Comparison of ENCODE assay signal across 18 cellular contexts in genomic region chr5:150530423-150530822, GRCh38. TPM values are rescaled to one million over a fixed set of nuclear protein-coding genes. Genes with fewer than 3 reads are reported as not detected.
DNase-seq lines count a peak whose midpoint lies in the region; ATAC-seq and TF ChIP-seq lines count a peak whose summit lies in the region.
"Had no signal": no experiment of that assay in that cellular context is flagged by ENCODE, and none has a peak within 500 bp of the region (broad histone marks: within the 10 kb centered on the region; RNA-seq: fewer than 3 reads in every experiment).

No MANE protein-coding gene starts in this region.

- intact Hi-C loops in cardiac septum (cut with DNase I): no loop called here
- intact Hi-C loops in dorsolateral prefrontal cortex (cut with DNase I): no loop called here
- intact Hi-C loops in spleen (cut with DNase I; ENCODE audit: low total_unique reads): no loop called here

- H3K36me3 ChIP-seq in right atrium auricular region (peaks cover 37% of the 10 kb centered on the region), spleen (peaks cover 0 to 100% (median 50%) of the 10 kb centered on the region in 6 donors)

- H3K27ac ChIP-seq in right atrium auricular region: peak overlapping the region; percentile 58 to 75
- H3K27ac ChIP-seq in dorsolateral prefrontal cortex: peak overlapping the region in 44 of 59 donors; percentile 2 to 74 (median 36)
- peak overlapping the region in 5 of 8 donors; percentile 21 to 75 (median 39) for H3K27ac ChIP-seq in spleen
- H3K27ac ChIP-seq: SJSA1 had no signal

- H3K9me3 ChIP-seq in right atrium auricular region (no peaks in the 10 kb centered on the region), spleen (no peaks in the 10 kb centered on the region)
- H3K9me3 ChIP-seq: BE2C, SJSA1 had no signal

- H3K27me3 ChIP-seq in right atrium auricular region: no peaks in the 10 kb centered on the region
- no peaks in the 10 kb centered on the region for H3K27me3 ChIP-seq in dorsolateral prefrontal cortex
- no peaks in the 10 kb centered on the region for H3K27me3 ChIP-seq in spleen (replicated peaks in 1 of 7)
- H3K27me3 ChIP-seq: BE2C, SJSA1 had no signal

- ATAC-seq in HG03097 (IDR thresholded peaks at IDR 0.05; ENCODE audit: low FRiP score, unreplicated experiment): no peak
- ATAC-seq: PC-3 had no signal

- WGBS in spleen, 5 donors: 79 to 85% (median 82%) methylated on average over 3 of the region's 3 CpGs

- H3K4me3 ChIP-seq in right atrium auricular region (no peak overlapping the region), dorsolateral prefrontal cortex (no peak overlapping the region), spleen (no peak overlapping the region)
- H3K4me3 ChIP-seq: GM23248, SJSA1 had no signal

- H3K4me1 ChIP-seq in right atrium auricular region (peaks cover 0 to 72% of the 10 kb centered on the region in 2 donors), spleen (peaks cover 4 to 92% (median 44%) of the 10 kb centered on the region in 6 donors)
- H3K4me1 ChIP-seq: BE2C had no signal

- DNase-seq in right atrium auricular region (ENCODE audit: low spot score): no peak
- no peak for DNase-seq in cardiac septum (ENCODE audit: low spot score)
- no peak for DNase-seq in dorsolateral prefrontal cortex
- DNase-seq in spleen: no peak
- DNase-seq in NCI-H187 (lab: John Stamatoyannopoulos, UW): no peak
- DNase-seq in hypothalamus (lab: John Stamatoyannopoulos, UW): no peak
- DNase-seq: BE2C; CD4-positive, CD25-positive, alpha-beta regulatory T cell; GF-D8; GM23248; HCEC 1CT; KG1; NCI-H187 treated with DMSO at 0.1 percent for 48 hours; NCI-H226; PC-3; RPMI8226 had no signal

- TF ChIP-seq CTCF in right atrium auricular region (IDR thresholded peaks at IDR 0.05) (no peak), dorsolateral prefrontal cortex (IDR thresholded peaks at IDR 0.05 in 54 of 56, conservative IDR thresholded peaks at IDR 0.05 in 2 of 56; ENCODE audit: low read depth in 1 of 56, partially characterized antibody in 56 of 56) (no peak), spleen (IDR thresholded peaks at IDR 0.05 in 8 of 11, conservative IDR thresholded peaks at IDR 0.05 in 3 of 11) (no peak)

- TF ChIP-seq POLR2A in spleen (IDR thresholded peaks at IDR 0.05): no peak

RNA-seq across cellular contexts. Expression of gene NDST1, which starts 22.5 kb away (rescaled TPM):
- total RNA-seq in right atrium auricular region (10 to 100 TPM; 81.4 to 91.8 TPM), cardiac septum (67.6 TPM), dorsolateral prefrontal cortex (100 to 1,000 TPM in 43 of 120 experiments, 10 to 100 TPM in 77; 64.3 to 163 (median 92.5) TPM), spleen (100 to 1,000 TPM; 123 to 360 (median 261) TPM)
- polyA plus RNA-seq in spleen: 10 to 100 TPM in 1 of 3 donors, 1 to 10 TPM in 2; 6.1 to 45.7 (median 6.8) TPM
- polyA plus RNA-seq: CD4-positive, CD25-positive, alpha-beta regulatory T cell had no signal
